ENCODE assay signal across 1 cellular context in the genomic region with DNA sequence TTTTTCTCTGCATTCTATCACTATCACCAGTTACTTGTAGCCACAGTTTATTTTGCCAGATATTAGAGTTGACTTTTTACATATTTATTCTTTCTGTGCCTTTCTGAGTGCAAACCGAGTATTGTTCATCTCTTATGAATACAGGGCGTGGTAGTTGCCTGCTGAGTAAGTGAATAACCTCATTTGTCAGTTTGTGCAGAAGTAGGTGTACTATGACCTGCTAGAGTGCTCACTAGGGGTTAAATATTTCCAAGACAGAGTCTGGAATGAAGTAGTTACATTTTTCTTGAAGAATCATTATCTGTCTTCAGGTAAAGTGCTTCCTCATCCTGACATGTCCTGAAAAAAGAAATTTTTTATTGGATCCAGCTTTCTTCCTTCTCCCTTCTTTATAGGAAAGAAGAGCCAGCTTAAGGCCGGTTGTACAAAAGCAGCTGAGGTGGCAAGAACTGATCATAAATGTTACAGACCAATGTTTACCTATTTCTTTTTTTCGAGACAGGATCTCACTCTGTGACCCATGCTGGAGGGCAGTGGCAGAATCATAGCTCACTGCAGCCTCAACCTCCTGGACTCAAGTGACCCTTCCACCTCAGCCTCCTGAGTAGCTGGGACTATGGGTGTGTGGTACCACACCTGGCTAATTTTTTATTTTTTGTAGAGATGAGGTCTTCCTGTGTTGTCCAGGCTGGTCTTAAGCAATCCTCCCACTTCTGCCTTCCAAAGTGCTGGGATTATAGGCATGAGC.
TF ChIP-seq lines count a peak whose summit lies in the region.

No MANE protein-coding gene starts in this region.

TF ChIP-seq in HCT116, 20 proteins besides CTCF, POLR2A, EP300 and RAD21 (continued from another document):
- TF ChIP-seq SP1 (IDR thresholded peaks at IDR 0.05; ENCODE audit: low read depth) (peak; percentile 37; the same call in 1 of the 2 replicates), ELF1 (IDR thresholded peaks at IDR 0.05; ENCODE audit: borderline replicate concordance, low read depth) (no peak), CBX3 (IDR thresholded peaks at IDR 0.05; ENCODE audit: low read depth) (peak; percentile 40; the same call in 1 of the 2 replicates), EZH2phosphoT487 (IDR thresholded peaks at IDR 0.05; ENCODE audit: borderline replicate concordance) (no peak), YY1 (IDR thresholded peaks at IDR 0.05; ENCODE audit: extremely low read depth, insufficient replicate concordance, low read depth, low read length) (no peak), TCF7L2 (IDR thresholded peaks at IDR 0.05; ENCODE audit: borderline replicate concordance, extremely low read depth, insufficient read depth, insufficient read length) (no peak), CEBPB (IDR thresholded peaks at IDR 0.05; ENCODE audit: low read depth) (0 out of 2 replicates have a peak, but pooled peaks have one; percentile 10), SRF (IDR thresholded peaks at IDR 0.05; ENCODE audit: low read depth) (no peak), ZNF274 (IDR thresholded peaks at IDR 0.05; ENCODE audit: low read depth, low read length) (no peak), ZFX (IDR thresholded peaks at IDR 0.05) (no peak), POLR2AphosphoS5 (IDR thresholded peaks at IDR 0.05; ENCODE audit: low read depth, low read length) (no peak)
- TF ChIP-seq, protein P1, sequence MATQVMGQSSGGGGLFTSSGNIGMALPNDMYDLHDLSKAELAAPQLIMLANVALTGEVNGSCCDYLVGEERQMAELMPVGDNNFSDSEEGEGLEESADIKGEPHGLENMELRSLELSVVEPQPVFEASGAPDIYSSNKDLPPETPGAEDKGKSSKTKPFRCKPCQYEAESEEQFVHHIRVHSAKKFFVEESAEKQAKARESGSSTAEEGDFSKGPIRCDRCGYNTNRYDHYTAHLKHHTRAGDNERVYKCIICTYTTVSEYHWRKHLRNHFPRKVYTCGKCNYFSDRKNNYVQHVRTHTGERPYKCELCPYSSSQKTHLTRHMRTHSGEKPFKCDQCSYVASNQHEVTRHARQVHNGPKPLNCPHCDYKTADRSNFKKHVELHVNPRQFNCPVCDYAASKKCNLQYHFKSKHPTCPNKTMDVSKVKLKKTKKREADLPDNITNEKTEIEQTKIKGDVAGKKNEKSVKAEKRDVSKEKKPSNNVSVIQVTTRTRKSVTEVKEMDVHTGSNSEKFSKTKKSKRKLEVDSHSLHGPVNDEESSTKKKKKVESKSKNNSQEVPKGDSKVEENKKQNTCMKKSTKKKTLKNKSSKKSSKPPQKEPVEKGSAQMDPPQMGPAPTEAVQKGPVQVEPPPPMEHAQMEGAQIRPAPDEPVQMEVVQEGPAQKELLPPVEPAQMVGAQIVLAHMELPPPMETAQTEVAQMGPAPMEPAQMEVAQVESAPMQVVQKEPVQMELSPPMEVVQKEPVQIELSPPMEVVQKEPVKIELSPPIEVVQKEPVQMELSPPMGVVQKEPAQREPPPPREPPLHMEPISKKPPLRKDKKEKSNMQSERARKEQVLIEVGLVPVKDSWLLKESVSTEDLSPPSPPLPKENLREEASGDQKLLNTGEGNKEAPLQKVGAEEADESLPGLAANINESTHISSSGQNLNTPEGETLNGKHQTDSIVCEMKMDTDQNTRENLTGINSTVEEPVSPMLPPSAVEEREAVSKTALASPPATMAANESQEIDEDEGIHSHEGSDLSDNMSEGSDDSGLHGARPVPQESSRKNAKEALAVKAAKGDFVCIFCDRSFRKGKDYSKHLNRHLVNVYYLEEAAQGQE (IDR thresholded peaks at IDR 0.05; ENCODE audit: low read depth) = no peak
- TF ChIP-seq, protein P2, sequence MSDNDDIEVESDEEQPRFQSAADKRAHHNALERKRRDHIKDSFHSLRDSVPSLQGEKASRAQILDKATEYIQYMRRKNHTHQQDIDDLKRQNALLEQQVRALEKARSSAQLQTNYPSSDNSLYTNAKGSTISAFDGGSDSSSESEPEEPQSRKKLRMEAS (IDR thresholded peaks at IDR 0.05) = no peak
- TF ChIP-seq, protein P3, sequence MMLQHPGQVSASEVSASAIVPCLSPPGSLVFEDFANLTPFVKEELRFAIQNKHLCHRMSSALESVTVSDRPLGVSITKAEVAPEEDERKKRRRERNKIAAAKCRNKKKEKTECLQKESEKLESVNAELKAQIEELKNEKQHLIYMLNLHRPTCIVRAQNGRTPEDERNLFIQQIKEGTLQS (IDR thresholded peaks at IDR 0.05) = no peak
